Comparison of ENCODE assay signal across 10 cellular contexts in the genomic region with DNA sequence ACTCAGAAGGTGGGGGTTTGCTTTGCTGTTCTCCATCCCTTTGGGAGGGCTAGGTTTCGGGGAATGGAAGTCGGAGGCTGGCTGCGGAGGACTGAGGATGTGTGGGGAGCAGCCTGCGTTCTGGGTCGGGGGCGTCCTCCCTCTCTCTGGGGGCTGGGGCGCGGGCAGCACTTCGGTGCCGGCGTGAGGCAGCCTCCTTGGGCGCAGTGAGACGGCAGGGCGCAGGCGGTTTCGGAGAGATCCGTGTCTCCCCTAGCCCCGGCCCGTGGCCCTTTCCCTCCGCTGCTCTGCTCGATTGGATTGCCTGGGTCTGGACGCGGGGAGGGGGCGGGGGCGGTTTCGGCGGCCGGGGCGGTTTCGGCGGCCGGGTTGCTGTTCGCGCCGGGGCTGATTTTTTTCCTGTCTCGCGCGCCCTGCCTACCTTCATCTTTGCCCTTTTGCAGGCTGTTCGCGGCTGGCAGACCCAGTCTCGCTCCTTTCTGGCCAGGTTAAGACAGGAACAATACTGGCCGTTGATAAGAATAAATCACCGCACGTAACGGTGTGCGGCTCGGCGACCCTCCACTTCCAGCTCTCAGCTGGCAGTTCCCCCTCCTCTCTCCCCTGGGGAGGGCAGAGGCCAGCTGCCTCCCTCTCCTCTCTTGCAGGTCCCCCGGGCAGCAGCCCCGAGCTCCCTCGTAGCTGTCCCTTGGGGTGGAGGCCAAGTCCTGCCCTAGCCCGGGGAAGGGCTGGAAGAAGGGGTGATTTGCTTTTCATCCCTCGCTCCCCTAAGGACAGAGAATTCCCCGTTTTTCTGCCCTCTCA. TPM values are rescaled to one million over a fixed set of nuclear protein-coding genes. Genes with fewer than 3 reads are reported as not detected.
A peak's percentile ranks its signal among the peaks of the same experiment; 100 is the strongest.
DNase-seq lines count a peak whose midpoint lies in the region; ATAC-seq, FAIRE-seq and TF ChIP-seq lines count a peak whose summit lies in the region.
"Had no signal": no experiment of that assay in that cellular context is flagged by ENCODE, and none has a peak within 500 bp of the region (broad histone marks: within the 10 kb centered on the region; RNA-seq: fewer than 3 reads in every experiment).

No MANE protein-coding gene starts in this region.

- H3K27me3 ChIP-seq in keratinocyte (ENCODE audit: control insufficient read depth, extremely low read depth, insufficient read depth, low read length) = no peaks in the 10 kb centered on the region
- peaks cover 2% of the 10 kb centered on the region for H3K27me3 ChIP-seq in effector memory CD4-positive, alpha-beta T cell (replicated peaks; ENCODE audit: control insufficient read depth, insufficient read depth, low read length, poor library complexity, severe bottlenecking)

- ATAC-seq in stimulated activated naive CD8-positive, alpha-beta T cell treated with anti-CD3 and anti-CD28 coated beads, Interleukin-15, Interleukin-2, amounts not matched to agents 100 U/mL and 50 U/mL, for 24 hours = no peak
- ATAC-seq in stimulated activated naive B cell treated with anti-CD40 and anti-IgM and Interleukin-4, amounts not matched to agents 10 μg/mL and 1 μg/mL and 100 μg/mL, for 72 hours (replicated peaks) = no peak
- ATAC-seq in GM18519 (IDR thresholded peaks at IDR 0.05; ENCODE audit: low FRiP score, unreplicated experiment) = no peak
- ATAC-seq: activated naive CD4-positive, alpha-beta T cell treated with anti-CD3 and anti-CD28 coated beads, Interleukin-2, amount 50 U/mL, for 72 hours had no signal

- peak overlapping the region; percentile 10 for H3K4me3 Mint-ChIP-seq in stimulated activated naive CD8-positive, alpha-beta T cell treated with anti-CD3 and anti-CD28 coated beads, Interleukin-15, Interleukin-2, amounts not matched to agents 100 ng/mL and 50 ng/mL, for 24 hours
- H3K4me3 Mint-ChIP-seq in stimulated activated naive B cell treated with anti-CD40 and anti-IgM and Interleukin-4, amounts not matched to agents 10 μg/mL and 1 μg/mL and 100 μg/mL, for 72 hours = peak overlapping the region; percentile 37 to 88

- H3K79me2 ChIP-seq in keratinocyte (ENCODE audit: control insufficient read depth, insufficient read depth, low read length) = peaks cover 54% of the 10 kb centered on the region

- H3K4me1 ChIP-seq in keratinocyte (ENCODE audit: control insufficient read depth, extremely low read depth, insufficient read depth, low read length) = peaks cover 11% of the 10 kb centered on the region
- no peaks in the 10 kb centered on the region for H3K4me1 ChIP-seq in effector memory CD4-positive, alpha-beta T cell (ENCODE audit: control insufficient read depth, insufficient read depth, low read length, poor library complexity, severe bottlenecking)

- H2AFZ ChIP-seq in keratinocyte (ENCODE audit: control insufficient read depth, low read length) = peak overlapping the region; percentile 28

- H3K36me3 ChIP-seq in keratinocyte (ENCODE audit: control insufficient read depth in 2 of 2, extremely low read depth in 1 of 2, insufficient read depth in 2 of 2, low read length in 2 of 2) = no peaks in the 10 kb centered on the region
- no peaks in the 10 kb centered on the region for H3K36me3 ChIP-seq in effector memory CD4-positive, alpha-beta T cell (ENCODE audit: control insufficient read depth, insufficient read depth, low read length)

- peak overlapping the region; percentile 73 for H3K4me2 ChIP-seq in keratinocyte (ENCODE audit: control insufficient read depth, extremely low read depth, insufficient read depth, low read depth, low read length)

- no peak overlapping the region for H3K27ac Mint-ChIP-seq in stimulated activated naive CD8-positive, alpha-beta T cell treated with anti-CD3 and anti-CD28 coated beads, Interleukin-15, Interleukin-2, amounts not matched to agents 100 ng/mL and 50 ng/mL, for 24 hours
- H3K27ac Mint-ChIP-seq in stimulated activated naive B cell treated with anti-CD40 and anti-IgM and Interleukin-4, amounts not matched to agents 10 μg/mL and 1 μg/mL and 100 μg/mL, for 72 hours = peak overlapping the region; percentile 81
- H3K27ac Mint-ChIP-seq: activated naive CD4-positive, alpha-beta T cell treated with anti-CD3 and anti-CD28 coated beads, Interleukin-2, amount 50 U/mL, for 72 hours had no signal

- no peaks in the 10 kb centered on the region for H3K9me3 Mint-ChIP-seq in stimulated activated naive CD8-positive, alpha-beta T cell treated with anti-CD3 and anti-CD28 coated beads, Interleukin-15, Interleukin-2, amounts not matched to agents 100 ng/mL and 50 ng/mL, for 24 hours
- peaks cover 3 to 4% of the 10 kb centered on the region in 2 donors for H3K9me3 Mint-ChIP-seq in stimulated activated naive B cell treated with anti-CD40 and anti-IgM and Interleukin-4, amounts not matched to agents 10 μg/mL and 1 μg/mL and 100 μg/mL, for 72 hours
- H3K9me3 Mint-ChIP-seq: activated naive CD4-positive, alpha-beta T cell treated with anti-CD3 and anti-CD28 coated beads, Interleukin-2, amount 50 U/mL, for 72 hours had no signal

- no peak for TF ChIP-seq CTCF in keratinocyte (optimal IDR thresholded peaks at IDR 0.05 in 1 of 3, IDR thresholded peaks at IDR 0.05 in 1 of 3, conservative IDR thresholded peaks at IDR 0.05 in 1 of 3; ENCODE audit: extremely low read depth in 1 of 3, insufficient read depth in 2 of 3, low read length in 3 of 3)

- H3K4me1 Mint-ChIP-seq in stimulated activated naive CD8-positive, alpha-beta T cell treated with anti-CD3 and anti-CD28 coated beads, Interleukin-15, Interleukin-2, amounts not matched to agents 100 ng/mL and 50 ng/mL, for 24 hours (ENCODE audit: low read depth) = peaks cover 18% of the 10 kb centered on the region
- H3K4me1 Mint-ChIP-seq in stimulated activated naive B cell treated with anti-CD40 and anti-IgM and Interleukin-4, amounts not matched to agents 10 μg/mL and 1 μg/mL and 100 μg/mL, for 72 hours = peaks cover 8 to 37% of the 10 kb centered on the region in 2 donors

- H3K9me1 ChIP-seq in keratinocyte (ENCODE audit: control insufficient read depth, extremely low read depth, insufficient read depth, low read length) = no peaks in the 10 kb centered on the region

- no peak overlapping the region for H3K27ac ChIP-seq in keratinocyte (ENCODE audit: control insufficient read depth, insufficient read depth, low read length)
- no peak overlapping the region for H3K27ac ChIP-seq in effector memory CD4-positive, alpha-beta T cell (ENCODE audit: insufficient read depth, low read length, poor library complexity, severe bottlenecking)

- dilution Hi-C loops in keratinocyte (cut with MboI; ENCODE audit: extremely low pct_ligation_motif_present, low sequenced_read_pairs) = no loop called here

- H3K27me3 Mint-ChIP-seq in stimulated activated naive CD8-positive, alpha-beta T cell treated with anti-CD3 and anti-CD28 coated beads, Interleukin-15, Interleukin-2, amounts not matched to agents 100 ng/mL and 50 ng/mL, for 24 hours = peaks cover 72% of the 10 kb centered on the region
- H3K27me3 Mint-ChIP-seq in stimulated activated naive B cell treated with anti-CD40 and anti-IgM and Interleukin-4, amounts not matched to agents 10 μg/mL and 1 μg/mL and 100 μg/mL, for 72 hours = peaks cover 52 to 82% of the 10 kb centered on the region in 2 donors

- no peak for FAIRE-seq in keratinocyte (lab: Jason Lieb, UNC)
- FAIRE-seq: GM18507 had no signal

- H3K4me3 ChIP-seq in keratinocyte (ENCODE audit: control insufficient read depth in 2 of 3, extremely low read depth in 1 of 3, insufficient read depth in 2 of 3, low read depth in 1 of 3, low read length in 3 of 3) = peak overlapping the region; percentile 70 to 91 (median 79)
- no peak overlapping the region for H3K4me3 ChIP-seq in effector memory CD4-positive, alpha-beta T cell (ENCODE audit: insufficient read depth, low read depth, low read length, poor library complexity, severe bottlenecking)

- no peaks in the 10 kb centered on the region for H3K36me3 Mint-ChIP-seq in stimulated activated naive CD8-positive, alpha-beta T cell treated with anti-CD3 and anti-CD28 coated beads, Interleukin-15, Interleukin-2, amounts not matched to agents 100 ng/mL and 50 ng/mL, for 24 hours (ENCODE audit: low read depth)
- H3K36me3 Mint-ChIP-seq in stimulated activated naive B cell treated with anti-CD40 and anti-IgM and Interleukin-4, amounts not matched to agents 10 μg/mL and 1 μg/mL and 100 μg/mL, for 72 hours = peaks cover 0 to 4% of the 10 kb centered on the region in 2 donors

- DNase-seq in stimulated activated naive CD8-positive, alpha-beta T cell treated with anti-CD3 and anti-CD28 coated beads, Interleukin-15, Interleukin-2, amounts not matched to agents 100 U/mL and 50 U/mL, for 24 hours = no peak
- peak; percentile 72 for DNase-seq in astrocyte of the hippocampus (ENCODE audit: low read depth, low spot score)
- no peak for DNase-seq in keratinocyte (ENCODE audit: low read depth, low spot score)
- DNase-seq in stimulated activated naive B cell treated with anti-CD40 and anti-IgM and Interleukin-4, amounts not matched to agents 10 μg/mL and 1 μg/mL and 100 μg/mL, for 72 hours = no peak
- DNase-seq in effector memory CD4-positive, alpha-beta T cell = no peak
- no peak for DNase-seq in SIG-M5 (lab: John Stamatoyannopoulos, UW)

- peaks cover 3% of the 10 kb centered on the region for H4K20me1 ChIP-seq in keratinocyte (ENCODE audit: control insufficient read depth, extremely low read depth, insufficient read depth, low read length)

- peak overlapping the region; percentile 88 for H3K9ac ChIP-seq in keratinocyte (ENCODE audit: control insufficient read depth, extremely low read depth, insufficient read depth, low read length)

- no peaks in the 10 kb centered on the region for H3K9me3 ChIP-seq in keratinocyte (ENCODE audit: control insufficient read depth, low read depth, low read length)
- no peaks in the 10 kb centered on the region for H3K9me3 ChIP-seq in effector memory CD4-positive, alpha-beta T cell (ENCODE audit: control insufficient read depth, low read length)

RNA-seq across cellular contexts. Expression of gene PTPRG, which starts 1.6 kb away (rescaled TPM):
- polyA plus RNA-seq in keratinocyte = 10.0 to 17.7 TPM (median 12.1 TPM) in 3 replicates
- polyA plus RNA-seq in keratinocyte (2011; ENCODE audit: low read depth) = 6.6 TPM
- 3.3 and 6.6 TPM in 2 replicates for polyA plus RNA-seq in keratinocyte (2011; cell fraction: cytosol; rRNA removed)
- polyA plus RNA-seq in keratinocyte (2011; cell fraction: nucleus; rRNA removed) = 25.3 and 25.7 TPM in 2 replicates
- polyA plus RNA-seq in keratinocyte (2012; ENCODE audit: low replicate concordance) = 4.6 and 15.9 TPM in 2 replicates
- 32.9 to 58.1 TPM (median 52.0 TPM) in 3 replicates for polyA minus RNA-seq in keratinocyte
- polyA minus RNA-seq in keratinocyte (2011; cell fraction: cytosol; rRNA and poly(A)+ RNA removed) = 20.0 TPM
- polyA minus RNA-seq in keratinocyte (2011; cell fraction: nucleus; rRNA and poly(A)+ RNA removed) = 87.3 and 142 TPM in 2 replicates
